Comparison of ENCODE assay signal across 8 cellular contexts in the genomic region with DNA sequence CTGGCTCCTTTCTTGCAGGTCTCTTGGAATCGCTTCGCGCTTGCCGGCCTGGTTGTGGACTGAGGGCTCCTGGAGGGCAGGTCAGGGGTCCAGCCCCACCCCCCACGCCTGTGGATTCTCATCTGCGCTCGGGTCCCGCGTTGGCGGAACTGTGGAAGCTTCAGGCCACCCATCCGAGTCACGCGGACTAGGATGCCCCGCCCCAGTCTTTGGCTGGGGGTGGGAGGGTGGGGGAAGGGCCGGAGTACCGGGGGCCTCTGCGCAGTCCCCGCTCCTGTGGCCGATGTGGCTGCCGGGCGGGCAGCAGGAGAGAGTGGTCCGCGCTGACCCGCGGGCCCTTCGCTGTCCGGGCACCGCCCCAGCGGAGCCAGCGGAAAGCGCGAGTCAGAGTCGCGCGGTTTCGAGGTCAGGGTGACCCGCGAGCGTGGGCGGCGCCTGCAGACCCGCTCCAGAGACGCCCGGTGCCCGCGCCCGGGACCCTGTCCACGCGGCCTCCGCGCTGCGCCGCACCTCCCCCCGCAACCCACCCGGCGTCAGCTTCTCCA.
DNase-seq lines count a peak whose midpoint lies in the region; ATAC-seq and TF ChIP-seq lines count a peak whose summit lies in the region.

No MANE protein-coding gene starts in this region.

- BruUV-seq in Calu3 (replicated peaks; lab: Mats Ljungman, UMichigan), result no TSS peak

- H3K27me3 Mint-ChIP-seq in Calu3 (ENCODE audit: unreplicated experiment) (no peaks in the 10 kb centered on the region), brain (peaks cover 11% of the 10 kb centered on the region)

- no peaks in the 10 kb centered on the region for H3K36me3 Mint-ChIP-seq in Calu3 (ENCODE audit: insufficient read depth, unreplicated experiment)
- H3K36me3 Mint-ChIP-seq in brain, result no peaks in the 10 kb centered on the region

- TF ChIP-seq CTCF in Calu3 (IDR thresholded peaks at IDR 0.05; ENCODE audit: unreplicated experiment), result no peak
- no peak for TF ChIP-seq CTCF in brain (conservative IDR thresholded peaks at IDR 0.05)

- H3K27me3 ChIP-seq in SJSA1 (replicated peaks), result no peaks in the 10 kb centered on the region

- H3K4me3 ChIP-seq in SJSA1, result peak overlapping the region; percentile 38
- peak overlapping the region; percentile 32 to 59 (median 49) for H3K4me3 ChIP-seq in skin epidermis

- DNase-seq in Calu3, result no peak
- DNase-seq in SJSA1 (ENCODE audit: low read depth in 1 of 2, low spot score in 2 of 2), result peak; percentile 23 to 46
- DNase-seq in iPS-NIHi11 (ENCODE audit: low spot score), result peak; percentile 46
- DNase-seq in NCI-H524 (lab: John Stamatoyannopoulos, UW), result no peak
- no peak for DNase-seq in NCI-H2107 treated with DMSO at 0.1 percent for 48 hours (lab: John Stamatoyannopoulos, UW; ENCODE audit: unreplicated experiment)

- no peaks in the 10 kb centered on the region for H3K4me1 Mint-ChIP-seq in Calu3 (ENCODE audit: low read depth, unreplicated experiment)
- peaks cover 6% of the 10 kb centered on the region for H3K4me1 Mint-ChIP-seq in brain

- H3K36me3 ChIP-seq in SJSA1, result no peaks in the 10 kb centered on the region

- H3K27ac Mint-ChIP-seq in Calu3 (ENCODE audit: unreplicated experiment) (no peak overlapping the region), brain (no peak overlapping the region)

- H3K4me3 Mint-ChIP-seq in Calu3 (ENCODE audit: low read depth, unreplicated experiment) (peak overlapping the region; percentile 32), brain (peak overlapping the region in 4 of 5 experiments; percentile 24 to 62 (median 34))

- ATAC-seq in HG03097 (IDR thresholded peaks at IDR 0.05; ENCODE audit: low FRiP score, unreplicated experiment), result no peak

- CTCF ChIA-PET in Calu3 (lab: Charles Lee), result no interaction called here

- intact Hi-C loops in Calu3 (cut with micrococcal nuclease; ENCODE audit: unreplicated experiment), result no loop called here

- peak overlapping the region; percentile 38; the same call in 1 of the 2 replicates for H3K27ac ChIP-seq in SJSA1
- H3K27ac ChIP-seq in skin epidermis, result peak overlapping the region; percentile 8 to 97 (median 86)

- no peaks in the 10 kb centered on the region for H3K9me3 Mint-ChIP-seq in Calu3 (ENCODE audit: low read depth, unreplicated experiment)
- no peaks in the 10 kb centered on the region for H3K9me3 Mint-ChIP-seq in brain

- H3K4me1 ChIP-seq in SJSA1 (replicated peaks), result peaks cover 40% of the 10 kb centered on the region

- H3K9me3 ChIP-seq in SJSA1 (replicated peaks), result no peaks in the 10 kb centered on the region

Comparison
In these comparisons a context has a peak if more than half of its experiments do, and no peak if none do; other contexts are left out.
1. DNase-seq: peak in SJSA1 (2 of 2) and iPS-NIHi11 (single experiment); none in Calu3 (single experiment), NCI-H524 (0 of 2) and NCI-H2107 treated with DMSO at 0.1 percent for 48 hours (single experiment).